Comparison of ENCODE assay signal across 15 cellular contexts in genomic region chr9:6864102-6864501, GRCh38.
DNase-seq lines count a peak whose midpoint lies in the region; ATAC-seq, FAIRE-seq and TF ChIP-seq lines count a peak whose summit lies in the region.
"Had no signal": no experiment of that assay in that cellular context is flagged by ENCODE, and none has a peak within 500 bp of the region (broad histone marks: within the 10 kb centered on the region; RNA-seq: fewer than 3 reads in every experiment).

No MANE protein-coding gene starts in this region.

- peaks cover 16% of the 10 kb centered on the region for H3K4me1 Mint-ChIP-seq in activated CD8-positive, alpha-beta T cell treated with anti-CD3 and anti-CD28 coated beads for 36 hours (ENCODE audit: low read depth)
- peaks cover 13% of the 10 kb centered on the region for H3K4me1 Mint-ChIP-seq in activated CD8-positive, alpha-beta T cell treated with anti-CD3 and anti-CD28 coated beads, Interleukin-2, amount 10 ng/mL, durations not matched to agents 7 days and 5 days (ENCODE audit: low read depth)
- H3K4me1 Mint-ChIP-seq in astrocyte (ENCODE audit: low read depth, unreplicated experiment), result peaks cover 3% of the 10 kb centered on the region
- peaks cover 13 to 38% of the 10 kb centered on the region in 2 donors for H3K4me1 Mint-ChIP-seq in stimulated activated naive B cell treated with anti-CD40 and anti-IgM and Interleukin-4, amounts not matched to agents 10 μg/mL and 1 μg/mL and 100 μg/mL, for 72 hours

- H3K36me3 Mint-ChIP-seq in activated CD8-positive, alpha-beta T cell treated with anti-CD3 and anti-CD28 coated beads for 36 hours (ENCODE audit: low read depth), result peaks cover 36% of the 10 kb centered on the region
- peaks cover 36% of the 10 kb centered on the region for H3K36me3 Mint-ChIP-seq in activated CD8-positive, alpha-beta T cell treated with anti-CD3 and anti-CD28 coated beads, Interleukin-2, amount 10 ng/mL, durations not matched to agents 7 days and 5 days (ENCODE audit: low read depth)
- H3K36me3 Mint-ChIP-seq in astrocyte (ENCODE audit: low read depth, unreplicated experiment), result peaks cover 19% of the 10 kb centered on the region
- H3K36me3 Mint-ChIP-seq in stimulated activated naive B cell treated with anti-CD40 and anti-IgM and Interleukin-4, amounts not matched to agents 10 μg/mL and 1 μg/mL and 100 μg/mL, for 72 hours, result peaks cover 36 to 57% of the 10 kb centered on the region in 2 donors

- no peak overlapping the region for H3K4me3 Mint-ChIP-seq in activated CD8-positive, alpha-beta T cell treated with anti-CD3 and anti-CD28 coated beads for 36 hours
- H3K4me3 Mint-ChIP-seq in activated CD8-positive, alpha-beta T cell treated with anti-CD3 and anti-CD28 coated beads, Interleukin-2, amount 10 ng/mL, durations not matched to agents 7 days and 5 days, result no peak overlapping the region
- no peak overlapping the region for H3K4me3 Mint-ChIP-seq in astrocyte (ENCODE audit: unreplicated experiment)
- H3K4me3 Mint-ChIP-seq in stimulated activated naive B cell treated with anti-CD40 and anti-IgM and Interleukin-4, amounts not matched to agents 10 μg/mL and 1 μg/mL and 100 μg/mL, for 72 hours, result no peak overlapping the region
- H3K4me3 Mint-ChIP-seq: CD4-positive, CD25-positive, alpha-beta regulatory T cell; GM23338 had no signal

- FAIRE-seq in astrocyte (lab: Jason Lieb, UNC), result no peak
- FAIRE-seq: K562 had no signal

- no peaks in the 10 kb centered on the region for H3K36me3 ChIP-seq in HEK293 (ENCODE audit: control insufficient read depth in 2 of 2, insufficient read depth in 1 of 2, low read length in 2 of 2)
- H3K36me3 ChIP-seq in astrocyte (ENCODE audit: insufficient read depth, low read length), result no peaks in the 10 kb centered on the region

- no peak for ATAC-seq in activated CD8-positive, alpha-beta T cell treated with anti-CD3 and anti-CD28 coated beads for 36 hours
- ATAC-seq in activated CD8-positive, alpha-beta T cell treated with anti-CD3 and anti-CD28 coated beads, Interleukin-2, amount 10 ng/mL, durations not matched to agents 7 days and 5 days, result no peak
- ATAC-seq in stimulated activated naive B cell treated with anti-CD40 and anti-IgM and Interleukin-4, amounts not matched to agents 10 μg/mL and 1 μg/mL and 100 μg/mL, for 72 hours (replicated peaks), result no peak
- ATAC-seq in HG03378 (IDR thresholded peaks at IDR 0.05; ENCODE audit: unreplicated experiment), result no peak
- ATAC-seq: GM23338, K562 had no signal

- no peak overlapping the region for H3K4me2 ChIP-seq in astrocyte (ENCODE audit: low read length)
- H3K4me2 ChIP-seq: BLaER1 treated with 17β-estradiol and CSF1 and Interleukin-3, amounts not matched to agents 10 nM and 100 nM; GM23338 had no signal

- H3K9me3 ChIP-seq in HEK293 (ENCODE audit: control insufficient read depth, insufficient read depth, low read depth, low read length) (no peaks in the 10 kb centered on the region; the same call in 1 of the 2 replicates), astrocyte (ENCODE audit: insufficient read depth, low read depth, low read length) (no peaks in the 10 kb centered on the region)

- no peaks in the 10 kb centered on the region for H3K27me3 Mint-ChIP-seq in activated CD8-positive, alpha-beta T cell treated with anti-CD3 and anti-CD28 coated beads for 36 hours
- H3K27me3 Mint-ChIP-seq in activated CD8-positive, alpha-beta T cell treated with anti-CD3 and anti-CD28 coated beads, Interleukin-2, amount 10 ng/mL, durations not matched to agents 7 days and 5 days (ENCODE audit: low read depth), result no peaks in the 10 kb centered on the region
- no peaks in the 10 kb centered on the region for H3K27me3 Mint-ChIP-seq in astrocyte (ENCODE audit: low read depth, unreplicated experiment)
- H3K27me3 Mint-ChIP-seq in stimulated activated naive B cell treated with anti-CD40 and anti-IgM and Interleukin-4, amounts not matched to agents 10 μg/mL and 1 μg/mL and 100 μg/mL, for 72 hours, result no peaks in the 10 kb centered on the region
- H3K27me3 Mint-ChIP-seq: CD4-positive, CD25-positive, alpha-beta regulatory T cell had no signal

- peaks cover 14% of the 10 kb centered on the region for H3K9me3 Mint-ChIP-seq in activated CD8-positive, alpha-beta T cell treated with anti-CD3 and anti-CD28 coated beads for 36 hours
- peaks cover 15% of the 10 kb centered on the region for H3K9me3 Mint-ChIP-seq in activated CD8-positive, alpha-beta T cell treated with anti-CD3 and anti-CD28 coated beads, Interleukin-2, amount 10 ng/mL, durations not matched to agents 7 days and 5 days (ENCODE audit: insufficient read depth)
- peaks cover 11% of the 10 kb centered on the region for H3K9me3 Mint-ChIP-seq in astrocyte (ENCODE audit: unreplicated experiment)
- H3K9me3 Mint-ChIP-seq in stimulated activated naive B cell treated with anti-CD40 and anti-IgM and Interleukin-4, amounts not matched to agents 10 μg/mL and 1 μg/mL and 100 μg/mL, for 72 hours, result peaks cover 4 to 7% of the 10 kb centered on the region in 2 donors

- H3K27ac Mint-ChIP-seq in activated CD8-positive, alpha-beta T cell treated with anti-CD3 and anti-CD28 coated beads for 36 hours, result peak overlapping the region; percentile 46
- no peak overlapping the region for H3K27ac Mint-ChIP-seq in activated CD8-positive, alpha-beta T cell treated with anti-CD3 and anti-CD28 coated beads, Interleukin-2, amount 10 ng/mL, durations not matched to agents 7 days and 5 days
- peak overlapping the region; percentile 58 for H3K27ac Mint-ChIP-seq in astrocyte (ENCODE audit: unreplicated experiment)
- H3K27ac Mint-ChIP-seq in stimulated activated naive B cell treated with anti-CD40 and anti-IgM and Interleukin-4, amounts not matched to agents 10 μg/mL and 1 μg/mL and 100 μg/mL, for 72 hours, result peak overlapping the region; percentile 79
- H3K27ac Mint-ChIP-seq: CD4-positive, CD25-positive, alpha-beta regulatory T cell had no signal

- TF ChIP-seq CTCF in activated CD8-positive, alpha-beta T cell treated with anti-CD3 and anti-CD28 coated beads for 36 hours (IDR thresholded peaks at IDR 0.05), result no peak
- no peak for TF ChIP-seq CTCF in HEK293 (tag by site-specific recombination; IDR thresholded peaks at IDR 0.05)
- no peak for TF ChIP-seq CTCF in astrocyte (IDR thresholded peaks at IDR 0.05; ENCODE audit: insufficient read depth, low read depth, low read length)

- no peak overlapping the region for H3K9ac ChIP-seq in astrocyte (ENCODE audit: low read length)
- H3K9ac ChIP-seq: BLaER1 treated with 17β-estradiol and CSF1 and Interleukin-3, amounts not matched to agents 10 nM and 100 nM had no signal

- no peaks in the 10 kb centered on the region for H4K20me1 ChIP-seq in astrocyte (ENCODE audit: insufficient read depth, low read length)

- POLR2A ChIA-PET in activated CD8-positive, alpha-beta T cell treated with anti-CD3 and anti-CD28 coated beads for 36 hours (lab: Charles Lee), result no interaction called here
- POLR2A ChIA-PET in activated CD8-positive, alpha-beta T cell treated with anti-CD3 and anti-CD28 coated beads, Interleukin-2, amount 10 ng/mL, durations not matched to agents 7 days and 5 days (lab: Charles Lee), result no interaction called here
- POLR2A ChIA-PET in HEK293 (lab: Yijun Ruan, JAX), result interaction anchor here (0.7 kb wide), 2 partner anchors 21 to 106 kb away, joined by 3 read pairs; partner anchors contain the start of gene KDM4C

- CTCF ChIA-PET in activated CD8-positive, alpha-beta T cell treated with anti-CD3 and anti-CD28 coated beads for 36 hours (lab: Charles Lee), result interaction anchor here (1.2 to 1.5 kb wide), 2 partner anchors 10 to 15 kb away, joined by 3 read pairs; no protein-coding TSS in a partner anchor
- CTCF ChIA-PET in activated CD8-positive, alpha-beta T cell treated with anti-CD3 and anti-CD28 coated beads, Interleukin-2, amount 10 ng/mL, durations not matched to agents 7 days and 5 days (lab: Charles Lee), result no interaction called here
- CTCF ChIA-PET in HEK293 (lab: Yijun Ruan, JAX), result interaction anchor here (0.6 to 0.7 kb wide), 4 partner anchors 9 to 807 kb away, joined by 3 to 7 read pairs (median 3); no protein-coding TSS in a partner anchor

- no peak overlapping the region for H2AFZ ChIP-seq in astrocyte (ENCODE audit: low read depth, low read length)
- H2AFZ ChIP-seq: GM23338 had no signal

- DNase-seq in activated CD8-positive, alpha-beta T cell treated with anti-CD3 and anti-CD28 coated beads for 36 hours, result no peak
- DNase-seq in activated CD8-positive, alpha-beta T cell treated with anti-CD3 and anti-CD28 coated beads, Interleukin-2, amount 10 ng/mL, durations not matched to agents 7 days and 5 days, result no peak
- DNase-seq in astrocyte (ENCODE audit: low read depth), result no peak
- DNase-seq in stimulated activated naive B cell treated with anti-CD40 and anti-IgM and Interleukin-4, amounts not matched to agents 10 μg/mL and 1 μg/mL and 100 μg/mL, for 72 hours, result no peak
- DNase-seq in amygdala (lab: John Stamatoyannopoulos, UW), result no peak
- DNase-seq: ACHN; CD4-positive, CD25-positive, alpha-beta regulatory T cell; DMS 273 treated with DMSO at 0.1 percent for 48 hours; H7 had no signal

- intact Hi-C loops in activated CD8-positive, alpha-beta T cell treated with anti-CD3 and anti-CD28 coated beads for 36 hours (cut with micrococcal nuclease), result no loop called here

- no peak overlapping the region for H3K27ac ChIP-seq in HEK293 (ENCODE audit: extremely low read depth, low read depth, low read length)
- no peak overlapping the region for H3K27ac ChIP-seq in astrocyte (ENCODE audit: low read depth, low read length)
- H3K27ac ChIP-seq: BLaER1 treated with 17β-estradiol and CSF1 and Interleukin-3, amounts not matched to agents 10 nM and 100 nM; HL-60 had no signal

- H3K4me1 ChIP-seq in HEK293 (ENCODE audit: control insufficient read depth, insufficient read depth, low read length), result no peaks in the 10 kb centered on the region
- H3K4me1 ChIP-seq in astrocyte (ENCODE audit: insufficient read depth, low read length), result no peaks in the 10 kb centered on the region

- H3K27me3 ChIP-seq in astrocyte (ENCODE audit: insufficient read depth, low read length), result no peaks in the 10 kb centered on the region
- H3K27me3 ChIP-seq: BLaER1 treated with 17β-estradiol and CSF1 and Interleukin-3, amounts not matched to agents 10 nM and 100 nM had no signal

- no peaks in the 10 kb centered on the region for H3K79me2 ChIP-seq in astrocyte (ENCODE audit: insufficient read depth, low read length)

- H3K4me3 ChIP-seq in HEK293 (ENCODE audit: low read depth, low read length), result no peak overlapping the region
- H3K4me3 ChIP-seq in astrocyte (ENCODE audit: insufficient read depth, low read depth, low read length), result no peak overlapping the region
- H3K4me3 ChIP-seq: BLaER1 treated with 17β-estradiol and CSF1 and Interleukin-3, amounts not matched to agents 10 nM and 100 nM; GM23338; K562 had no signal

TF ChIP-seq in HEK293, 187 proteins besides CTCF, POLR2A, EP300 and RAD21 (continues in another document):
- no peak for TF ChIP-seq ZNF704 (tag by site-specific recombination; IDR thresholded peaks at IDR 0.05)
